Comparison of ENCODE assay signal across 28 cellular contexts in genomic region chr5:133164759-133165158, GRCh38.
"Had no signal": no experiment of that assay in that cellular context is flagged by ENCODE, and none has a peak within 500 bp of the region (broad histone marks: within the 10 kb centered on the region; RNA-seq: fewer than 3 reads in every experiment).

No MANE protein-coding gene starts in this region.

- H3K4me3 Mint-ChIP-seq: immature natural killer cell, mesothelial cell of epicardium, naive B cell had no signal

- H3K27me3 ChIP-seq: esophagus muscularis mucosa, foreskin keratinocyte, heart left ventricle, pancreas, testis, transverse colon had no signal

- H3K36me3 ChIP-seq: esophagus muscularis mucosa, heart left ventricle, pancreas, prostate gland, transverse colon, WERI-Rb-1 had no signal

- H3K36me3 Mint-ChIP-seq: immature natural killer cell, mesothelial cell of epicardium had no signal

- H3K27ac Mint-ChIP-seq: activated T-helper 2 cell treated with anti-CD3 and anti-CD28 coated beads, Interferon-gamma antibody, Interleukin-2, Interleukin-4, amounts not matched to agents 10 μg/mL and 5 μg/mL and 100 μg/mL, durations not matched to agents 14 hours and 24 hours and 36 hours; immature natural killer cell; mesothelial cell of epicardium; naive B cell had no signal

- H3K4me1 ChIP-seq: esophagus muscularis mucosa, foreskin keratinocyte, heart left ventricle, pancreas, prostate gland, testis, transverse colon had no signal

- H3K4me3 ChIP-seq: esophagus muscularis mucosa, heart left ventricle, pancreas, prostate gland, skin epidermis, testis, transverse colon had no signal

- H3K9me3 ChIP-seq: esophagus muscularis mucosa, pancreas, prostate gland, testis had no signal

- H3K27ac ChIP-seq: esophagus muscularis mucosa, foreskin keratinocyte, heart left ventricle, pancreas, prostate gland, skin epidermis, testis, transverse colon, WERI-Rb-1 had no signal

- DNase-seq: activated T-cell treated with anti-CD3 and anti-CD28 coated beads, Interleukin-2, amount 50 U/mL, for 48 hours; anterior cingulate cortex; dermis blood vessel endothelial cell; effector CD4-positive, alpha-beta T cell; foreskin keratinocyte; heart left ventricle; hypothalamus; immature natural killer cell; kidney; left colon; mammary epithelial cell; naive B cell; nucleus accumbens; pancreas; retina; stimulated activated CD4-positive, alpha-beta T cell treated with anti-CD3 and anti-CD28 coated beads, Interleukin-12 subunit alpha, Interleukin-12 subunit beta, amount 100 ng/mL, for 4 hours; stimulated activated CD4-positive, alpha-beta T cell treated with anti-CD3 and anti-CD28 coated beads, Interleukin-4, amount 100 ng/mL, for 1 hour; stimulated activated naive CD8-positive, alpha-beta T cell treated with anti-CD3 and anti-CD28 coated beads, Interleukin-15, Interleukin-2, amounts not matched to agents 100 U/mL and 50 U/mL, for 24 hours; SW 1271; T-helper 9 cell; testis; transverse colon; WERI-Rb-1 had no signal

- H3K4me1 Mint-ChIP-seq: immature natural killer cell, mesothelial cell of epicardium had no signal
